ENCODE assay signal across 8 cellular contexts in genomic region chr15:65082303-65082958, GRCh38. TPM values are rescaled to one million over a fixed set of nuclear protein-coding genes. Genes with fewer than 3 reads are reported as not detected.
DNase-seq lines count a peak whose midpoint lies in the region; ATAC-seq and TF ChIP-seq lines count a peak whose summit lies in the region.

No MANE protein-coding gene starts in this region.

- no peaks in the 10 kb centered on the region for H3K9me3 Mint-ChIP-seq in activated T-cell treated with anti-CD3 and anti-CD28 coated beads, Interleukin-2, amount 50 U/mL, for 72 hours

- no peaks in the 10 kb centered on the region for H3K9me3 ChIP-seq in left ventricle myocardium inferior (replicated peaks)
- no peaks in the 10 kb centered on the region for H3K9me3 ChIP-seq in uterus

- H3K4me1 Mint-ChIP-seq in activated T-cell treated with anti-CD3 and anti-CD28 coated beads, Interleukin-2, amount 50 U/mL, for 72 hours (ENCODE audit: low read depth) = peaks cover 24% of the 10 kb centered on the region

- peaks cover 96% of the 10 kb centered on the region for H3K4me1 ChIP-seq in left ventricle myocardium inferior
- peaks cover 10 to 21% of the 10 kb centered on the region in 2 donors for H3K4me1 ChIP-seq in uterus

- DNase-seq in left ventricle myocardium inferior (no peak), Right ventricle myocardium inferior (ENCODE audit: missing footprints) (no peak), uterus (no peak), superior temporal gyrus (ENCODE audit: extremely low spot score) (no peak), cerebellar cortex (ENCODE audit: low spot score) (no peak), HuH-7 (ENCODE audit: low spot score) (no peak)
- DNase-seq in activated T-cell treated with anti-CD3 and anti-CD28 coated beads, Interleukin-2, amount 50 U/mL, for 72 hours = peak; percentile 22 to 30

- H3K27me3 Mint-ChIP-seq in activated T-cell treated with anti-CD3 and anti-CD28 coated beads, Interleukin-2, amount 50 U/mL, for 72 hours (ENCODE audit: low read depth) = peaks cover 39% of the 10 kb centered on the region

- H3K27me3 ChIP-seq in left ventricle myocardium inferior (ENCODE audit: low read depth) = peaks cover 12% of the 10 kb centered on the region
- no peaks in the 10 kb centered on the region for H3K27me3 ChIP-seq in layer of hippocampus (ENCODE audit: control insufficient read depth, insufficient read depth, low read length)
- H3K27me3 ChIP-seq in uterus = no peaks in the 10 kb centered on the region

- H3K36me3 Mint-ChIP-seq in activated T-cell treated with anti-CD3 and anti-CD28 coated beads, Interleukin-2, amount 50 U/mL, for 72 hours (ENCODE audit: insufficient read depth in 2 of 2) = no peaks in the 10 kb centered on the region

- H3K4me3 Mint-ChIP-seq in activated T-cell treated with anti-CD3 and anti-CD28 coated beads, Interleukin-2, amount 50 U/mL, for 72 hours = peak overlapping the region; percentile 22 to 42

- H3K27ac Mint-ChIP-seq in activated T-cell treated with anti-CD3 and anti-CD28 coated beads, Interleukin-2, amount 50 U/mL, for 72 hours = no peak overlapping the region

- TF ChIP-seq CTCF in left ventricle myocardium inferior (IDR thresholded peaks at IDR 0.05; ENCODE audit: borderline replicate concordance) (no peak), uterus (IDR thresholded peaks at IDR 0.05) (no peak)

- peak in 1 of 2 donors; percentile 15 for TF ChIP-seq POLR2A in uterus (IDR thresholded peaks at IDR 0.05)

- intact Hi-C loops in left ventricle myocardium inferior (cut with micrococcal nuclease) = no loop called here
- intact Hi-C loops in Right ventricle myocardium inferior (cut with DNase I) = loop anchor here (2.0 kb wide), 1 partner anchor 50 kb away; no protein-coding TSS in a partner anchor
- intact Hi-C loops in uterus (cut with DNase I; ENCODE audit: low total_unique reads) = loop anchor here (10.0 kb wide), 1 partner anchor 48 kb away; no protein-coding TSS in a partner anchor

- H3K27ac ChIP-seq in left ventricle myocardium inferior (replicated peaks) (peak overlapping the region; percentile 90), layer of hippocampus (ENCODE audit: low read depth, low read length) (peak overlapping the region; percentile 55), uterus (peak overlapping the region; percentile 72 to 74)

- ATAC-seq in Right ventricle myocardium inferior = no peak
- ATAC-seq in activated T-cell treated with anti-CD3 and anti-CD28 coated beads, Interleukin-2, amount 50 U/mL, for 72 hours (replicated peaks in 1 of 2) = peak; percentile 49 to 65

- no peak overlapping the region for H3K4me3 ChIP-seq in left ventricle myocardium inferior
- no peak overlapping the region for H3K4me3 ChIP-seq in uterus

- H3K36me3 ChIP-seq in left ventricle myocardium inferior (no peaks in the 10 kb centered on the region), uterus (no peaks in the 10 kb centered on the region)

RNA-seq across cellular contexts. Expression of gene KBTBD13, which starts 5.9 kb away (rescaled TPM):
- 5.2 TPM for total RNA-seq in left ventricle myocardium inferior
- 8.4 TPM for total RNA-seq in Right ventricle myocardium inferior
- total RNA-seq in activated T-cell treated with anti-CD3 and anti-CD28 coated beads, Interleukin-2, amount 50 U/mL, for 72 hours = not detected
- total RNA-seq in uterus = 1 to 10 TPM in 1 of 4 donors, under 1 TPM in 1, not detected in 2; 0.21 to 1.3 TPM

RNA-seq across cellular contexts. Expression of gene RASL12, which starts 14.6 kb away (rescaled TPM):
- total RNA-seq in left ventricle myocardium inferior (12.9 TPM), Right ventricle myocardium inferior (23.3 TPM), uterus (100 to 1,000 TPM in 1 of 4 donors, 10 to 100 TPM in 3; 65.3 to 116 (median 76.6) TPM)
- not detected for total RNA-seq in activated T-cell treated with anti-CD3 and anti-CD28 coated beads, Interleukin-2, amount 50 U/mL, for 72 hours

RNA-seq across cellular contexts. Expression of gene UBAP1L, which starts 32.6 kb away (rescaled TPM):
- total RNA-seq in left ventricle myocardium inferior = 1.8 TPM
- 1.5 TPM for total RNA-seq in Right ventricle myocardium inferior
- 1 to 10 TPM; 5.2 to 6.3 TPM for total RNA-seq in activated T-cell treated with anti-CD3 and anti-CD28 coated beads, Interleukin-2, amount 50 U/mL, for 72 hours
- total RNA-seq in uterus = 10 to 100 TPM in 1 of 4 donors, 1 to 10 TPM in 2, under 1 TPM in 1; 0.77 to 16.0 (median 3.8) TPM

RNA-seq across cellular contexts. Expression of gene SLC51B, which starts 37.2 kb away (rescaled TPM):
- total RNA-seq in left ventricle myocardium inferior (not detected), Right ventricle myocardium inferior (not detected), uterus (not detected)
- total RNA-seq in activated T-cell treated with anti-CD3 and anti-CD28 coated beads, Interleukin-2, amount 50 U/mL, for 72 hours = not detected

RNA-seq across cellular contexts. Expression of gene PDCD7, which starts 51.2 kb away (rescaled TPM):
- 14.5 TPM for total RNA-seq in left ventricle myocardium inferior
- total RNA-seq in Right ventricle myocardium inferior = 17.9 TPM
- 10 to 100 TPM; 47.4 to 49.0 TPM for total RNA-seq in activated T-cell treated with anti-CD3 and anti-CD28 coated beads, Interleukin-2, amount 50 U/mL, for 72 hours
- 10 to 100 TPM; 14.7 to 34.5 (median 26.6) TPM for total RNA-seq in uterus

Comparison
In these comparisons a context has a peak if more than half of its experiments do, and no peak if none do; other contexts are left out.
1. DNase-seq: peak in activated T-cell treated with anti-CD3 and anti-CD28 coated beads, Interleukin-2, amount 50 U/mL, for 72 hours (2 of 2); none in left ventricle myocardium inferior (single experiment), Right ventricle myocardium inferior (single experiment), uterus (0 of 2), superior temporal gyrus (single experiment), cerebellar cortex (single experiment) and HuH-7 (single experiment).
2. RNA of gene RASL12, which starts 14.6 kb away (total RNA-seq): 65.3 to 116 TPM in uterus, 23.3 TPM in Right ventricle myocardium inferior (single experiment) and 12.9 TPM in left ventricle myocardium inferior (single experiment); not detected in activated T-cell treated with anti-CD3 and anti-CD28 coated beads, Interleukin-2, amount 50 U/mL, for 72 hours; every median in the first group is over 10 times any median in the second.
3. Peak in every context shown above with its lines, with median percentiles within 50 percentile points of each other: H3K27ac ChIP-seq.